Comparison of ENCODE assay signal across 8 cellular contexts in the genomic region with DNA sequence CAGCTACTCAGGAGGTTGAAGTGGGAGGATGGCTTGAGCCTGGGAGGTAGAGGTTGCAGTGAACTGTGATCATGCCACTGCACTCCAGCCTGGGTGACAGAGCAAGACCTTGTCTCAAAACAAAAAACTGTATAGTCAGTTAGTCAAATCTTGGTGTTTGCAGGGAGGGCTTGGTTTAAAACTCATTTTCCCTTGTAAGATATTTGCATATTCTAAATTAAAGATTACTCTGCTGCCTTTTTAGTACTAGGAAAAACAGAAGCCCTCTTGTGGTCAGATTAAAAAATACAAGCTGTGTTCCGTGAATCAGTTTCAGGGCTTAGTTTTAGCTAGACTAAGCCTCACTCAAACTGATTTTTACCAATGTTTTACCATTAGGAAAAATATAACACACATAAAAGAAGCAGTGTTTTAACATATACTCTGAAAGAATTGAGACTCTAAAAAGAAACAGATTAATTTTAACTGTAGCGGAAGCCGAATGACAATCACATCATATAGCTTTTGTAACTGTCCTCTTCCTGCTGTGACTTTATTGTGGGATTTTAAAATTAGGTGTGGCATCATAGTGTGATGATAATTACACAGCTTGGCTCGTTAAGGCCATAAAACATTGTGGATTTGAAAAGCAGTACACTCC.
DNase-seq lines count a peak whose midpoint lies in the region; ATAC-seq, FAIRE-seq and TF ChIP-seq lines count a peak whose summit lies in the region.

No MANE protein-coding gene starts in this region.

- POLR2A ChIA-PET in CD4-positive, alpha-beta memory T cell (lab: Charles Lee; ENCODE audit: partially characterized antibody), result no interaction called here

- H3K27me3 ChIP-seq in bronchial epithelial cell (ENCODE audit: control insufficient read depth, insufficient read depth, low read length), result no peaks in the 10 kb centered on the region
- H3K27me3 ChIP-seq in CD4-positive, alpha-beta memory T cell (ENCODE audit: insufficient read depth, low read length), result no peaks in the 10 kb centered on the region

- TF ChIP-seq CTCF in bronchial epithelial cell (IDR thresholded peaks at IDR 0.05; ENCODE audit: insufficient read depth, low read length, severe bottlenecking), result peak; percentile 40
- peak; percentile 27 for TF ChIP-seq CTCF in mucosa of descending colon (IDR thresholded peaks at IDR 0.05)

- H3K4me1 Mint-ChIP-seq in CD4-positive, alpha-beta memory T cell, result peaks cover 4 to 11% (median 4%) of the 10 kb centered on the region in 4 donors

- intact Hi-C loops in mucosa of descending colon (cut with DNase I, micrococcal nuclease), result no loop called here
- intact Hi-C loops in CD4-positive, alpha-beta memory T cell (cut with micrococcal nuclease), result loop anchor here (5.0 kb wide), 1 partner anchor 640 kb away; no protein-coding TSS in a partner anchor

- no peak overlapping the region for H3K4me3 Mint-ChIP-seq in CD4-positive, alpha-beta memory T cell

- peaks cover 6% of the 10 kb centered on the region for H3K4me1 ChIP-seq in mucosa of descending colon (ENCODE audit: low read depth)
- no peaks in the 10 kb centered on the region for H3K4me1 ChIP-seq in CD4-positive, alpha-beta memory T cell (ENCODE audit: insufficient read depth, low read length)

- H3K27me3 Mint-ChIP-seq in CD4-positive, alpha-beta memory T cell, result peaks cover 2 to 3% of the 10 kb centered on the region in 2 donors

- no peak overlapping the region for H3K27ac Mint-ChIP-seq in CD4-positive, alpha-beta memory T cell

- ATAC-seq in HG02642 (IDR thresholded peaks at IDR 0.05; ENCODE audit: poor library complexity, unreplicated experiment) (peak; percentile 62), mucosa of descending colon (peak; percentile 96), HG02588 (IDR thresholded peaks at IDR 0.05; ENCODE audit: unreplicated experiment) (no peak)

- no peak overlapping the region for H3K4me3 ChIP-seq in bronchial epithelial cell (ENCODE audit: low read depth, low read length)
- H3K4me3 ChIP-seq in mucosa of descending colon, result no peak overlapping the region
- H3K4me3 ChIP-seq in CD4-positive, alpha-beta memory T cell (ENCODE audit: low read length in 2 of 2), result no peak overlapping the region

- FAIRE-seq in bronchial epithelial cell (lab: Jason Lieb, UNC), result no peak

- H3K36me3 ChIP-seq in bronchial epithelial cell (ENCODE audit: control insufficient read depth, insufficient read depth, low read length), result no peaks in the 10 kb centered on the region
- H3K36me3 ChIP-seq in mucosa of descending colon (ENCODE audit: low read depth), result no peaks in the 10 kb centered on the region
- no peaks in the 10 kb centered on the region for H3K36me3 ChIP-seq in CD4-positive, alpha-beta memory T cell (ENCODE audit: insufficient read depth, low read length)

- DNase-seq in NCI-H2196 (lab: John Stamatoyannopoulos, UW; ENCODE audit: unreplicated experiment) (peak; percentile 13), NCI-H2196 treated with DMSO at 0.1 percent for 48 hours (lab: John Stamatoyannopoulos, UW; ENCODE audit: unreplicated experiment) (no peak), NCI-H226 (peak; percentile 14), bronchial epithelial cell (ENCODE audit: low read depth) (peak; percentile 46), mucosa of descending colon (peak in 1 of 3 donors; percentile 46)
- no peak for DNase-seq in CD4-positive, alpha-beta memory T cell

- no peak overlapping the region for H3K27ac ChIP-seq in CD4-positive, alpha-beta memory T cell (ENCODE audit: low read depth, low read length)

- CTCF ChIA-PET in CD4-positive, alpha-beta memory T cell (lab: Charles Lee; ENCODE audit: partially characterized antibody), result interaction anchor here (0.9 to 1.5 kb wide), 3 partner anchors 10 to 341 kb away, joined by 3 to 5 read pairs (median 4); no protein-coding TSS in a partner anchor

- H3K9me3 ChIP-seq in mucosa of descending colon, result no peaks in the 10 kb centered on the region
- no peaks in the 10 kb centered on the region for H3K9me3 ChIP-seq in CD4-positive, alpha-beta memory T cell (ENCODE audit: control insufficient read depth in 1 of 2, low read length in 2 of 2)

- no peaks in the 10 kb centered on the region for H3K36me3 Mint-ChIP-seq in CD4-positive, alpha-beta memory T cell

- peaks cover 0 to 4% (median under 1%) of the 10 kb centered on the region in 8 donors for H3K9me3 Mint-ChIP-seq in CD4-positive, alpha-beta memory T cell

Comparison
In these comparisons a context has a peak if more than half of its experiments do, and no peak if none do; other contexts are left out.
1. DNase-seq: peak in NCI-H2196 (single experiment), NCI-H226 (single experiment) and bronchial epithelial cell (single experiment); none in NCI-H2196 treated with DMSO at 0.1 percent for 48 hours (single experiment) and CD4-positive, alpha-beta memory T cell (0 of 5).